22 cellular contexts compared by ENCODE assay signal in genomic region chr1:97088386-97088785, GRCh38.
"Had no signal": no experiment of that assay in that cellular context is flagged by ENCODE, and none has a peak within 500 bp of the region (broad histone marks: within the 10 kb centered on the region; RNA-seq: fewer than 3 reads in every experiment).

No MANE protein-coding gene starts in this region.

- H3K4me3 ChIP-seq: K562 had no signal

- ATAC-seq: activated CD8-positive, alpha-beta memory T cell treated with anti-CD3 and anti-CD28 coated beads, Interleukin-2, amount 10 ng/mL, durations not matched to agents 7 days and 5 days; K562; PC-3; WTC11 had no signal

- DNase-seq: activated CD4-positive, alpha-beta T cell treated with anti-CD3 and anti-CD28 coated beads for 48 hours; activated CD4-positive, alpha-beta T cell treated with anti-CD3 and anti-CD28 coated beads, Interleukin-2, amount 50 U/mL, for 48 hours; activated CD4-positive, CD25-positive, alpha-beta regulatory T cell treated with anti-CD3 and anti-CD28 coated beads, Interleukin-2, amount 50 U/mL, for 72 hours; activated CD8-positive, alpha-beta memory T cell treated with anti-CD3 and anti-CD28 coated beads, Interleukin-2, amount 10 ng/mL, durations not matched to agents 7 days and 5 days; activated effector memory CD4-positive, alpha-beta T cell treated with Interleukin-2 at 50 U/mL for 16 hours; activated naive CD4-positive, alpha-beta T cell; activated T-cell treated with anti-CD3 and anti-CD28 coated beads, Interleukin-2, amount 50 U/mL, for 24 hours; aorta; central memory CD4-positive, alpha-beta T cell; Karpas-422; NCI-H1092; NCI-H1417 treated with DMSO at 0.1 percent for 48 hours; NCI-H1694; NCI-H2029; NCI-H2107; NCI-H510A treated with DMSO at 0.1 percent for 48 hours; NCI-H69; PC-3; SHP77 treated with DMSO at 0.1 percent for 48 hours had no signal

- FAIRE-seq: bronchial epithelial cell, K562 had no signal
